20 cellular contexts compared by ENCODE assay signal in genomic region chr5:62282079-62282478, GRCh38.
"Had no signal": no experiment of that assay in that cellular context is flagged by ENCODE, and none has a peak within 500 bp of the region (broad histone marks: within the 10 kb centered on the region; RNA-seq: fewer than 3 reads in every experiment).

No MANE protein-coding gene starts in this region.

- DNase-seq: IMR-90, Kasumi-1, MM.1S, NCI-H1092 treated with DMSO at 0.1 percent for 48 hours, NCI-H1436, NCI-H187 treated with DMSO at 0.1 percent for 48 hours, NCI-H2029 treated with DMSO at 0.1 percent for 48 hours, NCI-H2171 treated with DMSO at 0.1 percent for 48 hours, NCI-H345, NCI-H524 treated with DMSO at 0.1 percent for 48 hours, NCI-H69, NCI-H774, Right ventricle myocardium superior, RPMI8226, SIG-M5 had no signal

- H3K27ac ChIP-seq: KMS-11, SJSA1, SK-N-MC had no signal

- ATAC-seq: HepG2 had no signal

- H3K4me3 ChIP-seq: SJSA1, SK-N-MC had no signal

- H3K4me2 ChIP-seq: KMS-11 had no signal

- H3K36me3 ChIP-seq: SJSA1 had no signal

- H3K4me1 ChIP-seq: SJSA1 had no signal

- H3K9me3 ChIP-seq: SJSA1 had no signal

- FAIRE-seq: HepG2, RCC 7860 had no signal

- H3K9ac ChIP-seq: KMS-11 had no signal
